In the genomic region with DNA sequence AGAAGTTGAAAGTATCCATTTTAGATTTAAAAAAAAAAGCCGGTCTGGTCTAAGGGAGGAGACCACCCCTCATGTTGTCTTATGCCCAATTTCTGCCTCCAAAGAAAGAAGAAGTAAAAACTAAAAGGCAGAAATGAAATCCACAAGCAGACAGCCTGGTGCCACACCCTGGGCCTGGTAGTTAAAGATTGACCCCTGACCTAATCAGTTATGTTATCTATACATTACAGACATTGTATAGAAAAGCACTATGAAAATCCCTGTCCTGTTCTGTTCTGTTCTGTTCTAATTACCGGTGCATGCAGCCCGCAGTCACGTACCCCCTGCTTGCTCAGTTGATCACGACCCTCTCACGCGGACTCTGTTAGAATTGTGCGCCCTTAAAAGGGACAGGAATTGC, we compare ENCODE assay signal across 1 cellular context. TPM values are rescaled to one million over a fixed set of nuclear protein-coding genes. Genes with fewer than 3 reads are reported as not detected.
"Had no signal": no experiment of that assay in that cellular context is flagged by ENCODE, and none has a peak within 500 bp of the region (broad histone marks: within the 10 kb centered on the region; RNA-seq: fewer than 3 reads in every experiment).

No MANE protein-coding gene starts in this region.

RNA-seq across cellular contexts. Expression of gene INMT, which starts 55.5 kb away (rescaled TPM):
- total RNA-seq: renal cortical epithelial cell had no signal
